Comparison of ENCODE assay signal across 1 cellular context in genomic region chr11:76799061-76799804, GRCh38.
TF ChIP-seq lines count a peak whose summit lies in the region.

No MANE protein-coding gene starts in this region.

TF ChIP-seq in K562, 482 proteins besides CTCF, POLR2A, EP300 and RAD21 (continued from another document and continues in another):
- TF ChIP-seq E2F5 (CRISPR knock-in tag; IDR thresholded peaks at IDR 0.05) (no peak), ILF3 (IDR thresholded peaks at IDR 0.05; ENCODE audit: borderline replicate concordance) (no peak), CHAMP1 (IDR thresholded peaks at IDR 0.05) (no peak), MEF2A (IDR thresholded peaks at IDR 0.05; ENCODE audit: control insufficient read depth, low read depth, low read length) (no peak), MAX (CRISPR knock-in tag; IDR thresholded peaks at IDR 0.05) (peak; percentile 63), TAL1 (IDR thresholded peaks at IDR 0.05) (no peak), KHSRP (IDR thresholded peaks at IDR 0.05) (no peak), YY1 (IDR thresholded peaks at IDR 0.05; ENCODE audit: borderline replicate concordance in 1 of 3, control insufficient read depth in 1 of 3, extremely low read depth in 1 of 3, insufficient read depth in 3 of 3, insufficient read length in 1 of 3, insufficient replicate concordance in 2 of 3, low read depth in 1 of 3, low read length in 2 of 3) (peak in 1 of 3 experiments; percentile 33), SNIP1 (IDR thresholded peaks at IDR 0.05; ENCODE audit: low read depth) (no peak), ZC3H11A (IDR thresholded peaks at IDR 0.05; ENCODE audit: low read depth, low read length) (no peak), ZBTB11 (CRISPR knock-in tag; IDR thresholded peaks at IDR 0.05) (no peak), SPI1 (IDR thresholded peaks at IDR 0.05; ENCODE audit: borderline replicate concordance, low read depth, low read length) (0 out of 2 replicates have a peak, but pooled peaks have one; percentile 44), ZNF57 (CRISPR knock-in tag; IDR thresholded peaks at IDR 0.05) (no peak), MAZ (CRISPR knock-in tag; conservative IDR thresholded peaks at IDR 0.05 in 1 of 2, IDR thresholded peaks at IDR 0.05 in 1 of 2) (peak; percentile 97 to 100), BRD9 (IDR thresholded peaks at IDR 0.05; ENCODE audit: low read depth, partially characterized antibody) (no peak), ARID3B (CRISPR knock-in tag; IDR thresholded peaks at IDR 0.05; ENCODE audit: borderline replicate concordance) (no peak), PHF21A (IDR thresholded peaks at IDR 0.05; ENCODE audit: borderline replicate concordance, low read depth) (peak; percentile 36; the same call in 1 of the 2 replicates), PATZ1 (CRISPR knock-in tag; IDR thresholded peaks at IDR 0.05; ENCODE audit: borderline replicate concordance) (no peak), KDM2B (CRISPR knock-in tag; IDR thresholded peaks at IDR 0.05) (no peak), SMAD2 (IDR thresholded peaks at IDR 0.05; ENCODE audit: low read depth, low read length) (no peak), GABPB1 (CRISPR knock-in tag; IDR thresholded peaks at IDR 0.05) (peak; percentile 66; the same call in 1 of the 2 replicates), ZC3H8 (IDR thresholded peaks at IDR 0.05) (no peak), NFIC (IDR thresholded peaks at IDR 0.05) (peak; percentile 97), FUS (optimal IDR thresholded peaks at IDR 0.05; ENCODE audit: low read depth, low read length) (no peak), MBD2 (IDR thresholded peaks at IDR 0.05; ENCODE audit: borderline replicate concordance, low read depth) (no peak), DIDO1 (tag; IDR thresholded peaks at IDR 0.05; ENCODE audit: low read depth) (no peak), ARID4B (CRISPR knock-in tag; IDR thresholded peaks at IDR 0.05) (no peak), ESRRB (CRISPR knock-in tag; IDR thresholded peaks at IDR 0.05; ENCODE audit: borderline replicate concordance) (no peak), PTBP1 (IDR thresholded peaks at IDR 0.05; ENCODE audit: low read depth, low read length) (no peak), SMARCA4 (IDR thresholded peaks at IDR 0.05) (no peak), NFE2L1 (tag; IDR thresholded peaks at IDR 0.05; ENCODE audit: borderline replicate concordance, low read depth) (no peak), SAFB2 (IDR thresholded peaks at IDR 0.05; ENCODE audit: borderline replicate concordance, low read depth, low read length, severe bottlenecking) (no peak), XRCC5 (IDR thresholded peaks at IDR 0.05; ENCODE audit: low read depth, low read length) (peak; percentile 77; the same call in 1 of the 2 replicates), ZNF174 (CRISPR knock-in tag; IDR thresholded peaks at IDR 0.05) (no peak), ZNF551 (CRISPR knock-in tag; IDR thresholded peaks at IDR 0.05) (no peak), FIP1L1 (IDR thresholded peaks at IDR 0.05; ENCODE audit: low read depth, low read length, poor library complexity, severe bottlenecking) (peak; percentile 58), MEIS2 (IDR thresholded peaks at IDR 0.05; ENCODE audit: partially characterized antibody) (no peak), CGGBP1 (CRISPR knock-in tag; IDR thresholded peaks at IDR 0.05) (no peak), ARID2 (IDR thresholded peaks at IDR 0.05) (peak; percentile 80), BRF1 (IDR thresholded peaks at IDR 0.05; ENCODE audit: borderline replicate concordance, extremely low read depth, insufficient read length) (no peak), OTX1 (CRISPR knock-in tag; IDR thresholded peaks at IDR 0.05) (no peak), NELFE (IDR thresholded peaks at IDR 0.05; ENCODE audit: insufficient read depth, insufficient read length) (no peak), SOX6 (IDR thresholded peaks at IDR 0.05) (no peak), MEF2D (tag; conservative IDR thresholded peaks at IDR 0.05; ENCODE audit: low read depth) (no peak), TARDBP (IDR thresholded peaks at IDR 0.05) (0 out of 2 replicates have a peak, but pooled peaks have one; percentile 48), GTF3C2 (IDR thresholded peaks at IDR 0.05; ENCODE audit: borderline replicate concordance, extremely low read depth, insufficient read length) (no peak)
